10 cellular contexts compared by ENCODE assay signal in genomic region chr1:59316497-59317128, GRCh38.
DNase-seq lines count a peak whose midpoint lies in the region; ATAC-seq and TF ChIP-seq lines count a peak whose summit lies in the region.
"Had no signal": no experiment of that assay in that cellular context is flagged by ENCODE, and none has a peak within 500 bp of the region (broad histone marks: within the 10 kb centered on the region; RNA-seq: fewer than 3 reads in every experiment).

No MANE protein-coding gene starts in this region.

- ATAC-seq in GM21723 (IDR thresholded peaks at IDR 0.05; ENCODE audit: unreplicated experiment) (peak; percentile 56), GM18858 (IDR thresholded peaks at IDR 0.05; ENCODE audit: unreplicated experiment) (no peak)
- no peak for ATAC-seq in activated CD4-positive, CD25-positive, alpha-beta regulatory T cell treated with anti-CD3 and anti-CD28 coated beads, Interleukin-2, amount 50 U/mL, for 24 hours

- no peaks in the 10 kb centered on the region for H3K27me3 ChIP-seq in muscle layer of duodenum (ENCODE audit: low read depth, low read length)

- POLR2A ChIA-PET in AG04449 (lab: Yijun Ruan, JAX), result no interaction called here

- no peak for TF ChIP-seq CTCF in AG04449 (IDR thresholded peaks at IDR 0.05; ENCODE audit: insufficient read depth, low read length, missing control alignments)
- TF ChIP-seq CTCF in cardiac fibroblast (IDR thresholded peaks at IDR 0.05; ENCODE audit: low read depth, low read length), result no peak

- CTCF ChIA-PET in AG04449 (lab: Yijun Ruan, JAX), result interaction anchor here (1.4 to 1.8 kb wide), 2 partner anchors 8 to 382 kb away, joined by 4 to 5 read pairs; no protein-coding TSS in a partner anchor

- no peaks in the 10 kb centered on the region for H3K9me3 ChIP-seq in muscle layer of duodenum (ENCODE audit: control insufficient read depth in 1 of 2, low read length in 2 of 2)

- H3K36me3 ChIP-seq in muscle layer of duodenum (ENCODE audit: control insufficient read depth in 1 of 2, insufficient read depth in 2 of 2, low read length in 2 of 2), result no peaks in the 10 kb centered on the region

- H3K4me1 ChIP-seq in muscle layer of duodenum (ENCODE audit: control insufficient read depth in 1 of 2, insufficient read depth in 2 of 2, low read length in 2 of 2), result peaks cover 5 to 21% of the 10 kb centered on the region in 2 donors

- no peak for DNase-seq in AG04449 (ENCODE audit: low read depth, low spot score)
- peak; percentile 14 to 36 for DNase-seq in cardiac fibroblast (ENCODE audit: low read depth in 2 of 2)
- no peak for DNase-seq in NCI-H1694 treated with DMSO at 0.1 percent for 48 hours (lab: John Stamatoyannopoulos, UW)
- no peak for DNase-seq in stimulated activated CD4-positive, alpha-beta T cell treated with anti-CD3 and anti-CD28 coated beads, Interleukin-15, amount 100 ng/mL, for 24 hours
- DNase-seq: DMS53, left colon had no signal

- H3K4me3 ChIP-seq in AG04449 (ENCODE audit: low read depth, low read length) (peak overlapping the region; percentile 15), cardiac fibroblast (replicated peaks in 1 of 2; ENCODE audit: low read depth in 2 of 2, low read length in 2 of 2) (no peak overlapping the region), muscle layer of duodenum (ENCODE audit: low read depth in 1 of 2, low read length in 2 of 2) (peak overlapping the region; percentile 10 to 34)

- peak overlapping the region; percentile 46 for H3K27ac ChIP-seq in muscle layer of duodenum (ENCODE audit: low read length)

Comparison
In these comparisons a context has a peak if more than half of its experiments do, and no peak if none do; other contexts are left out.
1. DNase-seq: peak in cardiac fibroblast (2 of 2); none in AG04449 (single experiment), NCI-H1694 treated with DMSO at 0.1 percent for 48 hours (single experiment) and stimulated activated CD4-positive, alpha-beta T cell treated with anti-CD3 and anti-CD28 coated beads, Interleukin-15, amount 100 ng/mL, for 24 hours (single experiment).
2. H3K4me3 ChIP-seq: peak in AG04449 (single experiment) and muscle layer of duodenum (2 of 2); none in cardiac fibroblast (0 of 2).